In genomic region chr4:4923208-4923607, GRCh38 we compare ENCODE assay signal across 28 cellular contexts.
"Had no signal": no experiment of that assay in that cellular context is flagged by ENCODE, and none has a peak within 500 bp of the region (broad histone marks: within the 10 kb centered on the region; RNA-seq: fewer than 3 reads in every experiment).

No MANE protein-coding gene starts in this region.

- H3K27ac ChIP-seq: epithelial cell of prostate, esophagus squamous epithelium, right atrium auricular region, testis, transverse colon had no signal

- DNase-seq: activated CD4-positive, alpha-beta memory T cell treated with anti-CD3 and anti-CD28 coated beads, Interleukin-2, amount 10 ng/mL, durations not matched to agents 7 days and 5 days; activated CD4-positive, alpha-beta T cell treated with anti-CD3 and anti-CD28 coated beads, Interleukin-2, amount 10 ng/mL, durations not matched to agents 24 days and 14 days; activated CD4-positive, CD25-positive, alpha-beta regulatory T cell; activated CD8-positive, alpha-beta memory T cell treated with anti-CD3 and anti-CD28 coated beads, Interleukin-2, amount 10 ng/mL, durations not matched to agents 7 days and 5 days; activated T-cell treated with anti-CD3 and anti-CD28 coated beads for 4 hours; anterior cingulate cortex; dermis blood vessel endothelial cell; effector CD8-positive, alpha-beta T cell; esophagus squamous epithelium; foreskin melanocyte; left ventricle myocardium superior; naive B cell; nucleus accumbens; stimulated activated CD4-positive, alpha-beta T cell treated with anti-CD3 and anti-CD28 coated beads, Interleukin-1b, Interleukin-23, amount 100 ng/mL, for 48 hours; stimulated activated CD4-positive, alpha-beta T cell treated with anti-CD3 and anti-CD28 coated beads, Interleukin-4, amount 100 ng/mL, for 4 hours; stimulated activated CD8-positive, alpha-beta memory T cell treated with anti-CD3 and anti-CD28 coated beads, Interleukin-4, amount 100 ng/mL, for 48 hours; stimulated activated naive B cell treated with anti-CD40 and anti-IgM and Interleukin-4, amounts not matched to agents 10 μg/mL and 1 μg/mL and 100 μg/mL, for 72 hours; T-helper 1 cell; testis; transverse colon had no signal

- H3K4me1 ChIP-seq: esophagus squamous epithelium, right atrium auricular region, testis, transverse colon had no signal

- H3K36me3 ChIP-seq: esophagus squamous epithelium, right atrium auricular region, transverse colon had no signal

- H3K4me1 Mint-ChIP-seq: activated CD4-positive, alpha-beta T cell treated with anti-CD3 and anti-CD28 coated beads, Interleukin-2, amount 10 ng/mL, durations not matched to agents 24 days and 14 days; mesothelial cell of epicardium; neural crest cell had no signal

- ATAC-seq: activated CD8-positive, alpha-beta memory T cell treated with anti-CD3 and anti-CD28 coated beads, Interleukin-2, amount 10 ng/mL, durations not matched to agents 7 days and 5 days; left ventricle myocardium superior had no signal

- H3K27me3 Mint-ChIP-seq: activated CD4-positive, alpha-beta memory T cell treated with anti-CD3 and anti-CD28 coated beads, Interleukin-2, amount 10 ng/mL, durations not matched to agents 7 days and 5 days; activated CD4-positive, alpha-beta T cell treated with anti-CD3 and anti-CD28 coated beads, Interleukin-2, amount 10 ng/mL, durations not matched to agents 24 days and 14 days had no signal

- H3K9me3 Mint-ChIP-seq: activated CD4-positive, alpha-beta T cell treated with anti-CD3 and anti-CD28 coated beads, Interleukin-2, amount 10 ng/mL, durations not matched to agents 24 days and 14 days; activated naive CD4-positive, alpha-beta T cell treated with anti-CD3 and anti-CD28 coated beads, Interleukin-2, amount 50 U/mL, for 24 hours had no signal

- H3K36me3 Mint-ChIP-seq: activated CD8-positive, alpha-beta memory T cell treated with anti-CD3 and anti-CD28 coated beads, Interleukin-2, amount 10 ng/mL, durations not matched to agents 7 days and 5 days; activated naive CD4-positive, alpha-beta T cell treated with anti-CD3 and anti-CD28 coated beads, Interleukin-2, amount 50 U/mL, for 24 hours; mesothelial cell of epicardium had no signal

- H3K27me3 ChIP-seq: right atrium auricular region, testis, transverse colon had no signal

- H3K9me3 ChIP-seq: esophagus squamous epithelium, right atrium auricular region, testis, transverse colon had no signal

- H3K4me3 Mint-ChIP-seq: activated CD4-positive, alpha-beta memory T cell treated with anti-CD3 and anti-CD28 coated beads, Interleukin-2, amount 10 ng/mL, durations not matched to agents 7 days and 5 days; activated CD4-positive, alpha-beta T cell treated with anti-CD3 and anti-CD28 coated beads, Interleukin-2, amount 10 ng/mL, durations not matched to agents 24 days and 14 days; activated CD8-positive, alpha-beta memory T cell treated with anti-CD3 and anti-CD28 coated beads, Interleukin-2, amount 10 ng/mL, durations not matched to agents 7 days and 5 days; activated naive CD4-positive, alpha-beta T cell treated with anti-CD3 and anti-CD28 coated beads, Interleukin-2, amount 50 U/mL, for 24 hours; activated T-helper 1 cell treated with anti-CD3 and anti-CD28 coated beads, Interleukin-12 subunit alpha, Interleukin-12 subunit beta, Interleukin-2, Interleukin-4 antibody, amounts not matched to agents 30 ng/mL and 10 ng/mL and 1 ng/mL, durations not matched to agents 14 hours and 24 hours and 36 hours; mesothelial cell of epicardium; neural crest cell; stimulated activated naive B cell treated with anti-CD40 and anti-IgM and Interleukin-4, amounts not matched to agents 10 μg/mL and 1 μg/mL and 100 μg/mL, for 72 hours; T-helper 2 cell treated with Interferon-gamma antibody and Interleukin-4, amounts not matched to agents 5 μg/mL and 100 μg/mL, for 36 hours had no signal

- H3K4me3 ChIP-seq: esophagus squamous epithelium, right atrium auricular region, smooth muscle cell, testis, transverse colon had no signal

- H3K27ac Mint-ChIP-seq: activated CD4-positive, alpha-beta memory T cell treated with anti-CD3 and anti-CD28 coated beads, Interleukin-2, amount 10 ng/mL, durations not matched to agents 7 days and 5 days; activated CD4-positive, alpha-beta T cell treated with anti-CD3 and anti-CD28 coated beads, Interleukin-2, amount 10 ng/mL, durations not matched to agents 24 days and 14 days; activated CD8-positive, alpha-beta memory T cell treated with anti-CD3 and anti-CD28 coated beads, Interleukin-2, amount 10 ng/mL, durations not matched to agents 7 days and 5 days; activated naive CD4-positive, alpha-beta T cell treated with anti-CD3 and anti-CD28 coated beads, Interleukin-2, amount 50 U/mL, for 24 hours; activated T-helper 1 cell treated with anti-CD3 and anti-CD28 coated beads, Interleukin-12 subunit alpha, Interleukin-12 subunit beta, Interleukin-2, Interleukin-4 antibody, amounts not matched to agents 30 ng/mL and 10 ng/mL and 1 ng/mL, durations not matched to agents 14 hours and 24 hours and 36 hours; mesothelial cell of epicardium; stimulated activated naive B cell treated with anti-CD40 and anti-IgM and Interleukin-4, amounts not matched to agents 10 μg/mL and 1 μg/mL and 100 μg/mL, for 72 hours; T-helper 2 cell treated with Interferon-gamma antibody and Interleukin-4, amounts not matched to agents 5 μg/mL and 100 μg/mL, for 36 hours had no signal
